In the genomic region with DNA sequence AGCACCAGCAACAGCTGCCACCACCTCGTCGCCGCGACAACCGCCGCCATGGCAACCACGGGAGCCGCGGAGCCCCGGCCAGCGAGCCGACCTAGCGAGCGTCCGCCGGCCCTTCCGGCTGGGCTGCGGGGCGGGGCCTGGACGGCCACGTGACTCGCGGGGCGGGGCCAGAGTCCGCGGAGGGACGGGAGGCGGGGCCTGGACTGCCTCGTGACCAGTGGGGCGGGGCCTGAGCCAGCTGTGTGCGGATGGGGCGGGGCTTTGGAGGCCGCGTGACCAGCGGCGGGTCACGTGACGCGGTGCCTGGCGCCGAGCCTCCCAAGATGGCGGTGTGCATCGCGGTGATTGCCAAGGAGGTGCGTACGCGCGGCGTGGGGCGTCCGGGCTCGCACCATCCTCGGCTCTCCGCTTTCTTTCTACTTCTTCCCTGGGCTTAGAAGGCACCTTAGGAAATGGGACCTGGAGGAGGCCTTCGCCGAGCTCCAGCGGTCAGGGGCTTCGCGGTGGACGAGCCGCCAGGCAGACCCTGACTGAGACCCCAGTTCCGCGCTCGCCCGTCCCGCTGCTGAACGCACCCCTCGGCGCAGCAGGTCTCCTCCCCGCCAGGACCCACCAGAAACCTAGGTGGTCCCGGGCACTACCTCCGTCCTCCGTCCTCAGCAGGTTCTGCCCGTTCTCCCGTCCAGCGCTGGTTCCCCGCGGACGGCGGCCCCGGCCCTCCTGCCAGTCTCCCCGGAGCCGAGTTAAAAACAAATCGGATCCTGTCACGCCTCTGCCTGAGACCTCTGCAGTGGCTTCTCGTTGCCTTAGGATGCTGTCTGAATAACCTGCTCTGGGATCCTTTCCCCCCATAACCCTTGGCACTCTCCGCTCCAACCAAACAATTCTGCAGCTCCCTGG, we compare ENCODE assay signal across 8 cellular contexts. TPM values are rescaled to one million over a fixed set of nuclear protein-coding genes. Genes with fewer than 3 reads are reported as not detected.
A peak's percentile ranks its signal among the peaks of the same experiment; 100 is the strongest.
DNase-seq lines count a peak whose midpoint lies in the region; ATAC-seq and TF ChIP-seq lines count a peak whose summit lies in the region.

A gene with protein sequence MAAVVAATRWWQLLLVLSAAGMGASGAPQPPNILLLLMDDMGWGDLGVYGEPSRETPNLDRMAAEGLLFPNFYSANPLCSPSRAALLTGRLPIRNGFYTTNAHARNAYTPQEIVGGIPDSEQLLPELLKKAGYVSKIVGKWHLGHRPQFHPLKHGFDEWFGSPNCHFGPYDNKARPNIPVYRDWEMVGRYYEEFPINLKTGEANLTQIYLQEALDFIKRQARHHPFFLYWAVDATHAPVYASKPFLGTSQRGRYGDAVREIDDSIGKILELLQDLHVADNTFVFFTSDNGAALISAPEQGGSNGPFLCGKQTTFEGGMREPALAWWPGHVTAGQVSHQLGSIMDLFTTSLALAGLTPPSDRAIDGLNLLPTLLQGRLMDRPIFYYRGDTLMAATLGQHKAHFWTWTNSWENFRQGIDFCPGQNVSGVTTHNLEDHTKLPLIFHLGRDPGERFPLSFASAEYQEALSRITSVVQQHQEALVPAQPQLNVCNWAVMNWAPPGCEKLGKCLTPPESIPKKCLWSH (minus strand): TSS at position 120 of the 900 bp plus-strand sequence. CDS start 70 bp downstream, at position 50.
A gene with protein sequence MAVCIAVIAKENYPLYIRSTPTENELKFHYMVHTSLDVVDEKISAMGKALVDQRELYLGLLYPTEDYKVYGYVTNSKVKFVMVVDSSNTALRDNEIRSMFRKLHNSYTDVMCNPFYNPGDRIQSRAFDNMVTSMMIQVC (plus strand): TSS at position 300 of the 900 bp plus-strand sequence. CDS start 24 bp downstream, at position 324.

- peak; percentile 70 for ATAC-seq in HG03460 (IDR thresholded peaks at IDR 0.05; ENCODE audit: unreplicated experiment)

- peak within 1 kb of the TSS; percentile 96 for H3K4me3 ChIP-seq in BE2C (ENCODE audit: low read depth, low read length)

- no peaks in the 10 kb centered on the region for H3K27me3 ChIP-seq in BE2C
- no peaks in the 10 kb centered on the region for H3K27me3 ChIP-seq in layer of hippocampus (ENCODE audit: control insufficient read depth, insufficient read depth, low read length)

- H3K4me1 ChIP-seq in BE2C = peaks cover 3% of the 10 kb centered on the region; the same call in 1 of the 2 replicates

- DNase-seq in BE2C (peak; percentile 99), GM19240 (ENCODE audit: insufficient read length, low spot score) (peak; percentile 100), NCI-H526 (lab: John Stamatoyannopoulos, UW) (peak; percentile 60 to 96)
- peak; percentile 100 for DNase-seq in activated CD4-positive, alpha-beta T cell treated with anti-CD3 and anti-CD28 coated beads for 48 hours
- DNase-seq in stimulated activated CD4-positive, alpha-beta T cell treated with anti-CD3 and anti-CD28 coated beads, Interleukin-1b, Interleukin-23, amount 100 ng/mL, for 24 hours (ENCODE audit: low read depth in 4 of 4, low spot score in 1 of 4) = peak; percentile 99 to 100 (median 99)

- H3K9me3 ChIP-seq in BE2C = no peaks in the 10 kb centered on the region

- no peak for TF ChIP-seq CTCF in BE2C (IDR thresholded peaks at IDR 0.05; ENCODE audit: low read depth, low read length)

- H3K27ac ChIP-seq in cingulate gyrus (ENCODE audit: low read depth, low read length) = peak within 1 kb of the TSS; percentile 96
- peak within 1 kb of the TSS; percentile 96 for H3K27ac ChIP-seq in layer of hippocampus (ENCODE audit: low read depth, low read length)

- H3K36me3 ChIP-seq in BE2C = peaks cover 5% of the 10 kb centered on the region

RNA-seq across cellular contexts. Expression of the first gene that starts in this region (rescaled TPM):
- polyA plus RNA-seq in BE2C (2012; ENCODE audit: insufficient read depth, insufficient read length, low read depth) = 15.2 TPM

RNA-seq across cellular contexts. Expression of the second gene that starts in this region (rescaled TPM):
- polyA plus RNA-seq in BE2C (2012; ENCODE audit: insufficient read depth, insufficient read length, low read depth) = 252 TPM

Comparison
In these comparisons a context has a peak if more than half of its experiments do, and no peak if none do; other contexts are left out.
1. Peak in every context shown above with its lines: DNase-seq, ATAC-seq, H3K4me3 ChIP-seq and H3K27ac ChIP-seq.